ENCODE assay signal across 26 cellular contexts in genomic region chrX:18677140-18677834, GRCh38. TPM values are rescaled to one million over a fixed set of nuclear protein-coding genes. Genes with fewer than 3 reads are reported as not detected.
A peak's percentile ranks its signal among the peaks of the same experiment; 100 is the strongest.
DNase-seq lines count a peak whose midpoint lies in the region; ATAC-seq and TF ChIP-seq lines count a peak whose summit lies in the region.
"Had no signal": no experiment of that assay in that cellular context is flagged by ENCODE, and none has a peak within 500 bp of the region (broad histone marks: within the 10 kb centered on the region; RNA-seq: fewer than 3 reads in every experiment).

No MANE protein-coding gene starts in this region.

- H3K27ac Mint-ChIP-seq in activated naive CD8-positive, alpha-beta T cell: no peak overlapping the region
- no peak overlapping the region for H3K27ac Mint-ChIP-seq in activated naive CD8-positive, alpha-beta T cell treated with anti-CD3 and anti-CD28 coated beads, Interleukin-2, amount 50 U/mL, for 24 hours
- no peak overlapping the region for H3K27ac Mint-ChIP-seq in brain
- no peak overlapping the region for H3K27ac Mint-ChIP-seq in T-helper 17 cell
- H3K27ac Mint-ChIP-seq: activated CD8-positive, alpha-beta T cell treated with anti-CD3 and anti-CD28 coated beads for 36 hours had no signal

- H3K4me3 ChIP-seq in stomach: no peak overlapping the region
- H3K4me3 ChIP-seq: adrenal gland, breast epithelium, SK-N-MC, smooth muscle cell had no signal

- intact Hi-C loops in stomach (cut with DNase I; ENCODE audit: low total_unique reads): no loop called here

- no peak for ATAC-seq in activated naive CD8-positive, alpha-beta T cell treated with anti-CD3 and anti-CD28 coated beads, Interleukin-2, amount 50 U/mL, for 24 hours
- ATAC-seq in T-helper 17 cell: no peak
- ATAC-seq: activated CD8-positive, alpha-beta T cell treated with anti-CD3 and anti-CD28 coated beads for 36 hours had no signal

- no peaks in the 10 kb centered on the region for H3K36me3 ChIP-seq in stomach
- H3K36me3 ChIP-seq: adrenal gland, breast epithelium had no signal

- peaks cover 0 to 6% (median 0%) of the 10 kb centered on the region in 4 donors for H3K4me1 ChIP-seq in stomach
- H3K4me1 ChIP-seq: adrenal gland, breast epithelium had no signal

- 56 to 71% (median 67%) methylated on average over 17 of the region's 17 CpGs for WGBS in stomach, 5 donors

- H3K9me3 Mint-ChIP-seq in activated naive CD8-positive, alpha-beta T cell (ENCODE audit: low read depth): no peaks in the 10 kb centered on the region
- H3K9me3 Mint-ChIP-seq in activated naive CD8-positive, alpha-beta T cell treated with anti-CD3 and anti-CD28 coated beads, Interleukin-2, amount 50 U/mL, for 24 hours: no peaks in the 10 kb centered on the region
- peaks cover 0 to 21% (median 0%) of the 10 kb centered on the region in 5 experiments for H3K9me3 Mint-ChIP-seq in brain
- H3K9me3 Mint-ChIP-seq: activated CD8-positive, alpha-beta T cell treated with anti-CD3 and anti-CD28 coated beads for 36 hours had no signal

- H3K9me3 ChIP-seq in stomach (peaks cover 0 to 3% (median 0%) of the 10 kb centered on the region in 4 donors), T-helper 17 cell (ENCODE audit: control insufficient read depth, low read length, poor library complexity, severe bottlenecking) (no peaks in the 10 kb centered on the region)
- H3K9me3 ChIP-seq: adrenal gland, breast epithelium had no signal

- H3K27me3 Mint-ChIP-seq in activated naive CD8-positive, alpha-beta T cell: no peaks in the 10 kb centered on the region
- H3K27me3 Mint-ChIP-seq in activated naive CD8-positive, alpha-beta T cell treated with anti-CD3 and anti-CD28 coated beads, Interleukin-2, amount 50 U/mL, for 24 hours: no peaks in the 10 kb centered on the region
- H3K27me3 Mint-ChIP-seq in brain: no peaks in the 10 kb centered on the region
- no peaks in the 10 kb centered on the region for H3K27me3 Mint-ChIP-seq in T-helper 17 cell
- H3K27me3 Mint-ChIP-seq: activated CD8-positive, alpha-beta T cell treated with anti-CD3 and anti-CD28 coated beads for 36 hours had no signal

- no peak for DNase-seq in activated naive CD8-positive, alpha-beta T cell treated with anti-CD3 and anti-CD28 coated beads, Interleukin-2, amount 50 U/mL, for 24 hours
- DNase-seq in MV-4-11 (lab: John Stamatoyannopoulos, UW) (peak; percentile 28), stomach (peak; percentile 28), NCI-H187 (lab: John Stamatoyannopoulos, UW) (no peak), COLO668 (lab: John Stamatoyannopoulos, UW; ENCODE audit: unreplicated experiment) (no peak), T-helper 17 cell (no peak)
- DNase-seq: activated CD4-positive, CD25-positive, alpha-beta regulatory T cell; activated CD8-positive, alpha-beta T cell treated with anti-CD3 and anti-CD28 coated beads for 36 hours; adrenal gland; effector CD8-positive, alpha-beta T cell; head of caudate nucleus; NCI-H187 treated with DMSO at 0.1 percent for 48 hours; RPMI8226 had no signal

- peak overlapping the region; percentile 17 for H3K4me3 Mint-ChIP-seq in activated naive CD8-positive, alpha-beta T cell
- no peak overlapping the region for H3K4me3 Mint-ChIP-seq in activated naive CD8-positive, alpha-beta T cell treated with anti-CD3 and anti-CD28 coated beads, Interleukin-2, amount 50 U/mL, for 24 hours
- H3K4me3 Mint-ChIP-seq in brain: peak overlapping the region in 3 of 5 experiments; percentile 15 to 81 (median 48)
- H3K4me3 Mint-ChIP-seq in T-helper 17 cell: no peak overlapping the region
- H3K4me3 Mint-ChIP-seq: activated CD8-positive, alpha-beta T cell treated with anti-CD3 and anti-CD28 coated beads for 36 hours had no signal

- H3K4me1 Mint-ChIP-seq in activated naive CD8-positive, alpha-beta T cell (ENCODE audit: low read depth): peaks cover 8% of the 10 kb centered on the region
- peaks cover 10% of the 10 kb centered on the region for H3K4me1 Mint-ChIP-seq in activated naive CD8-positive, alpha-beta T cell treated with anti-CD3 and anti-CD28 coated beads, Interleukin-2, amount 50 U/mL, for 24 hours
- H3K4me1 Mint-ChIP-seq in brain: peaks cover 4% of the 10 kb centered on the region
- peaks cover 9% of the 10 kb centered on the region for H3K4me1 Mint-ChIP-seq in T-helper 17 cell

- no peak overlapping the region for H3K27ac ChIP-seq in stomach
- H3K27ac ChIP-seq: adrenal gland, breast epithelium, KMS-11, SK-N-MC had no signal

- TF ChIP-seq EP300 in stomach (IDR thresholded peaks at IDR 0.05): no peak

- TF ChIP-seq CTCF in brain (conservative IDR thresholded peaks at IDR 0.05): no peak
- TF ChIP-seq CTCF in stomach (IDR thresholded peaks at IDR 0.05): no peak

- no peak for TF ChIP-seq POLR2A in stomach (IDR thresholded peaks at IDR 0.05)

- H3K36me3 Mint-ChIP-seq in activated naive CD8-positive, alpha-beta T cell: no peaks in the 10 kb centered on the region
- no peaks in the 10 kb centered on the region for H3K36me3 Mint-ChIP-seq in activated naive CD8-positive, alpha-beta T cell treated with anti-CD3 and anti-CD28 coated beads, Interleukin-2, amount 50 U/mL, for 24 hours (ENCODE audit: low read depth)
- H3K36me3 Mint-ChIP-seq in brain: no peaks in the 10 kb centered on the region
- H3K36me3 Mint-ChIP-seq in T-helper 17 cell (ENCODE audit: low read depth): peaks cover 2% of the 10 kb centered on the region

- H3K27me3 ChIP-seq in stomach: no peaks in the 10 kb centered on the region
- H3K27me3 ChIP-seq: adrenal gland had no signal

RNA-seq across cellular contexts. Expression of gene RS1, which starts 5.4 kb away (rescaled TPM):
- polyA plus RNA-seq in brain (ENCODE audit: insufficient read depth, low read depth, low replicate concordance) (not detected), stomach (not detected)
- total RNA-seq in stomach (not detected), T-helper 17 cell (not detected)
- total RNA-seq: activated CD8-positive, alpha-beta T cell treated with anti-CD3 and anti-CD28 coated beads for 36 hours; adrenal gland; breast epithelium; epithelial cell of proximal tubule; fibroblast of villous mesenchyme; H1; HT1080; lung microvascular endothelial cell; smooth muscle cell; temporal lobe had no signal
- polyA plus RNA-seq: adrenal gland, BJ, smooth muscle cell had no signal

RNA-seq across cellular contexts. Expression of gene PPEF1, which starts 30.2 kb away (rescaled TPM):
- polyA plus RNA-seq in brain (ENCODE audit: insufficient read depth, low read depth, low replicate concordance) (0.27 TPM), stomach (under 1 TPM; 0.08 to 0.31 (median 0.12) TPM)
- total RNA-seq in stomach (1 to 10 TPM in 1 of 5 donors, not detected in 4; 1.3 TPM), T-helper 17 cell (under 1 TPM in 1 of 2 donors, not detected in 1; 0.39 TPM)
- total RNA-seq: activated CD8-positive, alpha-beta T cell treated with anti-CD3 and anti-CD28 coated beads for 36 hours; epithelial cell of proximal tubule; fibroblast of villous mesenchyme; HT1080; lung microvascular endothelial cell had no signal
- polyA plus RNA-seq: BJ had no signal

Comparison
In these comparisons a context has a peak if more than half of its experiments do, and no peak if none do; other contexts are left out.
1. H3K4me3 Mint-ChIP-seq: peak in activated naive CD8-positive, alpha-beta T cell (single experiment) and brain (3 of 5); none in activated naive CD8-positive, alpha-beta T cell treated with anti-CD3 and anti-CD28 coated beads, Interleukin-2, amount 50 U/mL, for 24 hours (single experiment) and T-helper 17 cell (single experiment).
2. DNase-seq: peak in MV-4-11 (single experiment) and stomach (single experiment); none in activated naive CD8-positive, alpha-beta T cell treated with anti-CD3 and anti-CD28 coated beads, Interleukin-2, amount 50 U/mL, for 24 hours (single experiment), NCI-H187 (0 of 2), COLO668 (single experiment) and T-helper 17 cell (0 of 3).